16 cellular contexts compared by ENCODE assay signal in genomic region chr13:64534302-64534701, GRCh38.
DNase-seq lines count a peak whose midpoint lies in the region; ATAC-seq and TF ChIP-seq lines count a peak whose summit lies in the region.
"Had no signal": no experiment of that assay in that cellular context is flagged by ENCODE, and none has a peak within 500 bp of the region (broad histone marks: within the 10 kb centered on the region; RNA-seq: fewer than 3 reads in every experiment).

No MANE protein-coding gene starts in this region.

- in situ Hi-C loops in GM23248 (cut with MboI) = no loop called here

- H3K9me3 ChIP-seq in HUES64 (ENCODE audit: insufficient read depth, low read depth, low read length) = no peaks in the 10 kb centered on the region
- peaks cover 10% of the 10 kb centered on the region; the same call in 1 of the 2 replicates for H3K9me3 ChIP-seq in SU-DHL-6 (ENCODE audit: insufficient read depth, low read length)
- no peaks in the 10 kb centered on the region for H3K9me3 ChIP-seq in GM23248 (ENCODE audit: low read depth)
- H3K9me3 ChIP-seq: A549, BE2C had no signal

- H3K27ac ChIP-seq in HUES64 (ENCODE audit: low read depth, low read length) (peak overlapping the region; percentile 74; the same call in 1 of the 2 replicates), SU-DHL-6 (ENCODE audit: low read depth, low read length) (no peak overlapping the region), GM23248 (no peak overlapping the region)
- H3K27ac ChIP-seq: A549, C4-2B had no signal

- H3K4me2 ChIP-seq in SU-DHL-6 (ENCODE audit: low read depth, low read length, poor library complexity, severe bottlenecking) (no peak overlapping the region), GM23248 (ENCODE audit: unreplicated experiment) (no peak overlapping the region)
- H3K4me2 ChIP-seq: A549 had no signal

- H3K27me3 ChIP-seq in HUES64 (ENCODE audit: insufficient read depth, low read length) = no peaks in the 10 kb centered on the region
- H3K27me3 ChIP-seq in SU-DHL-6 (ENCODE audit: low read length) = no peaks in the 10 kb centered on the region
- no peaks in the 10 kb centered on the region for H3K27me3 ChIP-seq in GM23248 (replicated peaks; ENCODE audit: insufficient read depth)
- H3K27me3 ChIP-seq: BE2C had no signal

- H3K9ac ChIP-seq in HUES64 (ENCODE audit: low read depth, low read length) (no peak overlapping the region), SU-DHL-6 (ENCODE audit: low read length) (no peak overlapping the region), GM23248 (no peak overlapping the region)

- H2AFZ ChIP-seq in SU-DHL-6 (ENCODE audit: low read depth, low read length, severe bottlenecking) (peak overlapping the region; percentile 15), GM23248 (no peak overlapping the region)

- no peak overlapping the region for H3K4me3 ChIP-seq in HUES64 (ENCODE audit: low read length)
- H3K4me3 ChIP-seq in SU-DHL-6 (ENCODE audit: insufficient read depth, low read length, poor library complexity, severe bottlenecking) = no peak overlapping the region
- no peak overlapping the region for H3K4me3 ChIP-seq in GM23248
- H3K4me3 ChIP-seq: A549, K562 had no signal

- no peaks in the 10 kb centered on the region for H3K9me2 ChIP-seq in SU-DHL-6 (replicated peaks; ENCODE audit: insufficient read depth, low read length)
- no peaks in the 10 kb centered on the region for H3K9me2 ChIP-seq in GM23248 (ENCODE audit: insufficient read depth)

- no peak for ATAC-seq in GM19463 (IDR thresholded peaks at IDR 0.05; ENCODE audit: unreplicated experiment)
- ATAC-seq: A549, K562 had no signal

- 41% methylated on average over 2 of the region's 2 CpGs for WGBS in HUES64
- WGBS in GM23248 (ENCODE audit: low coverage in 1 of 2, low lambda C conversion rate in 2 of 2, missing lambda C conversion rate in 2 of 2), 2 experiments = 74 to 79% methylated on average over 2 of the region's 2 CpGs

- H3K79me2 ChIP-seq in SU-DHL-6 (ENCODE audit: insufficient read depth, low read length) (no peaks in the 10 kb centered on the region), GM23248 (ENCODE audit: insufficient read depth) (no peaks in the 10 kb centered on the region)

- peak; percentile 7 for DNase-seq in iPS-NIHi11 (ENCODE audit: low spot score)
- DNase-seq in GM23248 = no peak
- DNase-seq in GOT3 (lab: John Stamatoyannopoulos, UW) = no peak
- DNase-seq: BE2C; CD4-positive, alpha-beta memory T cell; DMS79 treated with DMSO at 0.1 percent for 48 hours; EL; GDM1; HCEC 1CT; HFFc6 had no signal

- H3F3A ChIP-seq in SU-DHL-6 (ENCODE audit: insufficient read depth) (no peaks in the 10 kb centered on the region), GM23248 (ENCODE audit: insufficient read depth) (no peaks in the 10 kb centered on the region)

- H4K20me1 ChIP-seq in SU-DHL-6 (ENCODE audit: low read depth, low read length) (no peaks in the 10 kb centered on the region), GM23248 (ENCODE audit: insufficient read depth) (no peaks in the 10 kb centered on the region)

- peaks cover 21% of the 10 kb centered on the region for H3K4me1 ChIP-seq in HUES64 (ENCODE audit: insufficient read depth, low read length)
- H3K4me1 ChIP-seq in GM23248 (ENCODE audit: insufficient read depth) = no peaks in the 10 kb centered on the region
- H3K4me1 ChIP-seq: A549, BE2C had no signal

- H3K36me3 ChIP-seq in HUES64 (ENCODE audit: insufficient read depth, low read length) = no peaks in the 10 kb centered on the region
- no peaks in the 10 kb centered on the region for H3K36me3 ChIP-seq in SU-DHL-6 (ENCODE audit: low read length)
- no peaks in the 10 kb centered on the region for H3K36me3 ChIP-seq in GM23248 (ENCODE audit: low read depth)
- H3K36me3 ChIP-seq: BE2C had no signal

- TF ChIP-seq CTCF in SU-DHL-6 (IDR thresholded peaks at IDR 0.05; ENCODE audit: insufficient read depth, low read length, poor library complexity, severe bottlenecking) = no peak
